Comparison of ENCODE assay signal across 8 cellular contexts in the genomic region with DNA sequence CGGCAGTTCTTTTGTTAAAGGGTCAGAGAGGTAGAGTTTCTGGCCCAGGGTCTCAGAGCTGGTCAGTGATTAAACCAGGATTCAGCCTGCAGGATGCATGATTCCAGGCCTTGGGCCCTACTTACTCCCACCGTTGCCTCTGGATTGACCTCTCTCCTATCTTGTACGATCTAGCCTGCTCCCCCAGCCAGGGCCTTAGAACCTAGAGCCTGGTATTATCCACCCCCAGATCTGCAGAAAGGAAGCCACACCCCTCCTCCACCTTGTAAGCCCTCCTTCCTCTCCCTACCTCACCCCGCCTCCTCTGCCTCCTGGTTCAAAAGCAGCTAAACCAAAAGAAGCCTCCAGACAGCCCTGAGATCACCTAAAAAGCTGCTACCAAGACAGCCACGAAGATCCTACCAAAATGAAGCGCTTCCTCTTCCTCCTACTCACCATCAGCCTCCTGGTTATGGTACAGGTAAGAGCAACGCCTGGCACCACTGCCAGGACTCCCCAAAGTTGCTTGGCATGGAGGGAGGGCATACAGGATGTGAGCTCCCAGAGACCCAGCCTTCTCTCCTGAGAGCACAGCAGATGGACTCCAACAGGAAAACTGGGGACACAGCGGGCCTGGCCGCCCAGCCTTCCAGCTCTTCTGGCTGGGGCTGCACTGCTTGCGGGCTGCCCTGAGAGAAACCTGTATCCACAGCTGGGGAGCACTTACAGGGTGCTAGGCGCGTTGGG. TPM values are rescaled to one million over a fixed set of nuclear protein-coding genes. Genes with fewer than 3 reads are reported as not detected.
DNase-seq lines count a peak whose midpoint lies in the region; ATAC-seq and TF ChIP-seq lines count a peak whose summit lies in the region.

TSS of gene CD52 (plus strand) at position 347 of the 726 bp plus-strand sequence. CDS start at position 407, 60 bp downstream.

- H3K4me1 ChIP-seq in Loucy (ENCODE audit: insufficient read depth, low read length, poor library complexity, severe bottlenecking) (peaks cover 70% of the 10 kb centered on the region), mucosa of rectum (ENCODE audit: control insufficient read depth in 2 of 2, insufficient read depth in 2 of 2, low read length in 2 of 2) (peaks cover 15 to 18% of the 10 kb centered on the region in 2 donors), vagina (peaks cover 8% of the 10 kb centered on the region)

- intact Hi-C loops in vagina (cut with DNase I), result loop anchor here (2.0 kb wide), 1 partner anchor 47 kb away; no protein-coding TSS in a partner anchor

- ATAC-seq in GM21526 (IDR thresholded peaks at IDR 0.05; ENCODE audit: low FRiP score, unreplicated experiment), result no peak

- H3K9ac ChIP-seq in Loucy (ENCODE audit: low read depth, low read length, poor library complexity, severe bottlenecking) (peak within 1 kb of the TSS; percentile 95), mucosa of rectum (ENCODE audit: low read depth in 1 of 2, low read length in 2 of 2) (peak within 1 kb of the TSS; percentile 48 to 51)

- H3K36me3 ChIP-seq in Loucy (ENCODE audit: insufficient read depth, low read length) (no peaks in the 10 kb centered on the region), mucosa of rectum (ENCODE audit: control insufficient read depth in 2 of 2, insufficient read depth in 2 of 2, low read length in 2 of 2) (no peaks in the 10 kb centered on the region), vagina (no peaks in the 10 kb centered on the region)

- peak; percentile 83 for TF ChIP-seq POLR2A in GM18526 (IDR thresholded peaks at IDR 0.05; ENCODE audit: extremely low read depth, insufficient read length)
- TF ChIP-seq POLR2A in vagina (IDR thresholded peaks at IDR 0.05), result no peak

- no peaks in the 10 kb centered on the region for H3F3A ChIP-seq in Loucy (ENCODE audit: low read depth)

- H3K27me3 ChIP-seq in Loucy (ENCODE audit: insufficient read depth, low read length, poor library complexity, severe bottlenecking) (no peaks in the 10 kb centered on the region), mucosa of rectum (ENCODE audit: control insufficient read depth in 2 of 2, insufficient read depth in 2 of 2, low read length in 2 of 2) (peaks cover 0 to 3% of the 10 kb centered on the region in 2 donors), vagina (no peaks in the 10 kb centered on the region)

- H3K9me3 ChIP-seq in Loucy (ENCODE audit: insufficient read depth, low read depth, low read length) (no peaks in the 10 kb centered on the region), mucosa of rectum (ENCODE audit: control insufficient read depth in 2 of 2, low read length in 2 of 2) (no peaks in the 10 kb centered on the region), vagina (no peaks in the 10 kb centered on the region)

- H3K9me2 ChIP-seq in Loucy (replicated peaks; ENCODE audit: low read depth, low read length), result no peaks in the 10 kb centered on the region

- peak within 1 kb of the TSS; percentile 96 for H3K4me2 ChIP-seq in Loucy (ENCODE audit: low read depth, low read length, poor library complexity, severe bottlenecking)

- peak within 1 kb of the TSS; percentile 37 to 75 for H3K27ac ChIP-seq in mucosa of rectum (ENCODE audit: low read depth in 2 of 2, low read length in 2 of 2)
- peak within 1 kb of the TSS; percentile 4 for H3K27ac ChIP-seq in vagina
- H3K27ac ChIP-seq in substantia nigra (ENCODE audit: low read depth, low read length, poor library complexity, severe bottlenecking), result no peak within 1 kb of the TSS

- H3K79me2 ChIP-seq in Loucy (ENCODE audit: insufficient read depth, low read length), result peaks cover 48% of the 10 kb centered on the region

- H3K4me3 ChIP-seq in Loucy (ENCODE audit: low read length, poor library complexity, severe bottlenecking) (peak within 1 kb of the TSS; percentile 88), mucosa of rectum (ENCODE audit: low read length in 2 of 2) (peak within 1 kb of the TSS; percentile 49 to 67), vagina (peak within 1 kb of the TSS; percentile 5 to 17)

- TF ChIP-seq CTCF in Loucy (conservative IDR thresholded peaks at IDR 0.05; ENCODE audit: low read length), result no peak
- no peak for TF ChIP-seq CTCF in vagina (IDR thresholded peaks at IDR 0.05)

- H4K20me1 ChIP-seq in Loucy (ENCODE audit: insufficient read depth, low read length, poor library complexity, severe bottlenecking), result no peaks in the 10 kb centered on the region

- H2AFZ ChIP-seq in Loucy (ENCODE audit: low read length), result no peak within 1 kb of the TSS

- DNase-seq in activated T-cell treated with anti-CD3 and anti-CD28 coated beads for 48 hours (ENCODE audit: low read depth), result peak; percentile 45
- peak in 1 of 2 donors; percentile 65 for DNase-seq in vagina (ENCODE audit: extremely low spot score in 2 of 2)
- no peak for DNase-seq in substantia nigra (lab: John Stamatoyannopoulos, UW)
- DNase-seq in foreskin melanocyte, result no peak

RNA-seq across cellular contexts. Expression of gene CD52, which starts in this region (rescaled TPM):
- 8.1 TPM for total RNA-seq in vagina

Comparison
In these comparisons a context has a peak if more than half of its experiments do, and no peak if none do; other contexts are left out.
1. H3K4me3 ChIP-seq: peak in every context shown above with its lines; median percentile 88 in Loucy; 58 in mucosa of rectum; 11 in vagina.